Comparison of ENCODE assay signal across 23 cellular contexts in the genomic region with DNA sequence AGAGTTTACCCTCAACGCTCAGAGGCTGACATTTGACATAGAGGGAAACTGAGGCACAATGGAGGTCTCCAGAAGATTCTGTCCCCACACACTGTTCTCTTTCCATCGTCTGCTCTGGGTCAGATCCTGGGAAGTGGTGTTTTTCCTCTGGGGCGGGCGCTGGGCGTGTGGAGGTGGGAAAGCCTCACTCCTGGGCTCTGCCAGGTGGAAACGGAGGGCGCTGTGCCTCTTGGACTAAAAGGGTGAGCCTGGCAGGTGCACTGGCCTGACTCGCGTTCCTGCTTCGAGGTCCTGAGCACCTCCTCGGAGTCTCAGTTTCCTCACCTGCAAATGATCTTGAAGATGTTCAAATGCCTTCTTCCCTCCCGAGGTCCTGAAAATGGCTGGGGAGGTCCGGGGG. TPM values are rescaled to one million over a fixed set of nuclear protein-coding genes. Genes with fewer than 3 reads are reported as not detected.
"Had no signal": no experiment of that assay in that cellular context is flagged by ENCODE, and none has a peak within 500 bp of the region (broad histone marks: within the 10 kb centered on the region; RNA-seq: fewer than 3 reads in every experiment).

No MANE protein-coding gene starts in this region.

- ATAC-seq: activated T-helper 17 cell treated with anti-CD3 and anti-CD28 coated beads, Interleukin-2, amount 50 U/mL, for 72 hours; PC-3; T-cell had no signal

- H3K4me1 Mint-ChIP-seq: activated CD4-positive, alpha-beta T cell treated with anti-CD3 and anti-CD28 coated beads, Interleukin-2, amount 10 ng/mL, durations not matched to agents 7 days and 5 days; activated naive CD4-positive, alpha-beta T cell treated with anti-CD3 and anti-CD28 coated beads, Interleukin-2, amount 10 ng/mL, durations not matched to agents 7 days and 5 days; activated naive CD8-positive, alpha-beta T cell treated with anti-CD3 and anti-CD28 coated beads for 36 hours; activated T-helper 17 cell treated with anti-CD3 and anti-CD28 coated beads, Interleukin-2, amount 50 U/mL, for 72 hours; T-cell had no signal

- H3K27me3 ChIP-seq: adrenal gland, MG63 had no signal

- H3K4me3 Mint-ChIP-seq: activated CD4-positive, alpha-beta memory T cell treated with anti-CD3 and anti-CD28 coated beads for 36 hours; activated CD4-positive, alpha-beta T cell treated with anti-CD3 and anti-CD28 coated beads, Interleukin-2, amount 10 ng/mL, durations not matched to agents 7 days and 5 days; activated naive CD4-positive, alpha-beta T cell treated with anti-CD3 and anti-CD28 coated beads, Interleukin-2, amount 10 ng/mL, durations not matched to agents 7 days and 5 days; activated naive CD8-positive, alpha-beta T cell treated with anti-CD3 and anti-CD28 coated beads for 36 hours; activated T-helper 17 cell treated with anti-CD3 and anti-CD28 coated beads, Interleukin-2, amount 50 U/mL, for 72 hours; T-cell had no signal

- H3K4me3 ChIP-seq: adrenal gland, MG63 had no signal

- DNase-seq: activated CD4-positive, alpha-beta memory T cell treated with anti-CD3 and anti-CD28 coated beads for 36 hours; activated CD4-positive, alpha-beta T cell treated with anti-CD3 and anti-CD28 coated beads, Interleukin-2, amount 10 ng/mL, durations not matched to agents 7 days and 5 days; activated CD4-positive, CD25-positive, alpha-beta regulatory T cell; activated CD8-positive, alpha-beta memory T cell treated with anti-CD3 and anti-CD28 coated beads for 24 hours; activated gamma-delta T cell; activated naive CD4-positive, alpha-beta T cell treated with anti-CD3 and anti-CD28 coated beads, Interleukin-2, amount 10 ng/mL, durations not matched to agents 7 days and 5 days; activated naive CD8-positive, alpha-beta T cell treated with anti-CD3 and anti-CD28 coated beads for 36 hours; activated T-cell treated with anti-CD3 and anti-CD28 coated beads for 4 hours; activated T-cell treated with anti-CD3 and anti-CD28 coated beads, Interleukin-2, amount 50 U/mL, for 48 hours; adrenal gland; MG63; MV-4-11; NCI-H1092 treated with DMSO at 0.1 percent for 48 hours; NCI-H1417 treated with DMSO at 0.1 percent for 48 hours; NCI-H1694; NCI-H2081; NCI-H524; PC-3; SIG-M5; T-cell; T-helper 2 cell; T1000 had no signal

- H3K27ac ChIP-seq: adrenal gland had no signal

- H3K36me3 Mint-ChIP-seq: activated CD4-positive, alpha-beta memory T cell treated with anti-CD3 and anti-CD28 coated beads for 36 hours; activated naive CD4-positive, alpha-beta T cell treated with anti-CD3 and anti-CD28 coated beads, Interleukin-2, amount 10 ng/mL, durations not matched to agents 7 days and 5 days; activated naive CD8-positive, alpha-beta T cell treated with anti-CD3 and anti-CD28 coated beads for 36 hours; T-cell had no signal

- H3K9me3 Mint-ChIP-seq: activated CD4-positive, alpha-beta memory T cell treated with anti-CD3 and anti-CD28 coated beads for 36 hours; activated CD4-positive, alpha-beta T cell treated with anti-CD3 and anti-CD28 coated beads, Interleukin-2, amount 10 ng/mL, durations not matched to agents 7 days and 5 days; activated naive CD4-positive, alpha-beta T cell treated with anti-CD3 and anti-CD28 coated beads, Interleukin-2, amount 10 ng/mL, durations not matched to agents 7 days and 5 days; activated naive CD8-positive, alpha-beta T cell treated with anti-CD3 and anti-CD28 coated beads for 36 hours; activated T-helper 17 cell treated with anti-CD3 and anti-CD28 coated beads, Interleukin-2, amount 50 U/mL, for 72 hours; T-cell had no signal

- H3K27ac Mint-ChIP-seq: activated CD4-positive, alpha-beta memory T cell treated with anti-CD3 and anti-CD28 coated beads for 36 hours; activated CD4-positive, alpha-beta T cell treated with anti-CD3 and anti-CD28 coated beads, Interleukin-2, amount 10 ng/mL, durations not matched to agents 7 days and 5 days; activated naive CD4-positive, alpha-beta T cell treated with anti-CD3 and anti-CD28 coated beads, Interleukin-2, amount 10 ng/mL, durations not matched to agents 7 days and 5 days; activated naive CD8-positive, alpha-beta T cell treated with anti-CD3 and anti-CD28 coated beads for 36 hours; activated T-helper 17 cell treated with anti-CD3 and anti-CD28 coated beads, Interleukin-2, amount 50 U/mL, for 72 hours; T-cell had no signal

- H3K36me3 ChIP-seq: adrenal gland, MG63 had no signal

- H3K9me3 ChIP-seq: adrenal gland, MG63 had no signal

- H3K27me3 Mint-ChIP-seq: activated CD4-positive, alpha-beta T cell treated with anti-CD3 and anti-CD28 coated beads, Interleukin-2, amount 10 ng/mL, durations not matched to agents 7 days and 5 days had no signal

RNA-seq across cellular contexts. Expression of gene FCN1, which starts 25.7 kb away (rescaled TPM):
- total RNA-seq: activated CD4-positive, alpha-beta memory T cell treated with anti-CD3 and anti-CD28 coated beads for 36 hours; activated CD4-positive, alpha-beta T cell treated with anti-CD3 and anti-CD28 coated beads, Interleukin-2, amount 10 ng/mL, durations not matched to agents 7 days and 5 days; activated naive CD8-positive, alpha-beta T cell treated with anti-CD3 and anti-CD28 coated beads for 36 hours; activated T-helper 17 cell treated with anti-CD3 and anti-CD28 coated beads, Interleukin-2, amount 50 U/mL, for 72 hours; PC-3 had no signal
